Comparison of ENCODE assay signal across 15 cellular contexts in the genomic region with DNA sequence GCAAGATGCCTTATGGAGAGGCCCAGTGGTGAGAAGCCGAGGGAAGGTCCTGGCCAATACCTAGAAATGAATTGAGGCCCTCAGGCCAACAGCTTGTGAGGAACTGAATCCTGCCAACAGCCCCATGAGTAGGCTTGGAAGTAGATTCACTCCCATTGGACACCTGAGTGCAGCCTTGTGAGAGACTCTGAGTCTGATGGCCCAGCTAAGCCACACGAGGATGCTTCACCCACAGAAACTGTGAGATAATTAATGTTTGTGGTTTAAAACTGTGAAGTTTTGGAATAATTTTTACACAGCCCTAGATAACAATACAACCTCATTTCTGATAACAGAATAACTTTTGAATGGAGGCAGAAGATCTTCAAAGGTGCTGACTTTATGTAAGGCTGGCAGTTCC.
DNase-seq lines count a peak whose midpoint lies in the region; ATAC-seq, FAIRE-seq and TF ChIP-seq lines count a peak whose summit lies in the region.
"Had no signal": no experiment of that assay in that cellular context is flagged by ENCODE, and none has a peak within 500 bp of the region (broad histone marks: within the 10 kb centered on the region; RNA-seq: fewer than 3 reads in every experiment).

No MANE protein-coding gene starts in this region.

- H2AK5ac ChIP-seq in mesenchymal stem cell (ENCODE audit: low read length, severe bottlenecking): peak overlapping the region; percentile 81

- DNase-seq in HFFc6 (no peak), M059J (ENCODE audit: low read depth) (peak; percentile 41), amniotic epithelial cell (ENCODE audit: low read depth) (peak; percentile 56), mesenchymal stem cell (no peak), epidermal melanocyte (ENCODE audit: insufficient read length, low spot score) (no peak), HepG2 (ENCODE audit: low spot score) (no peak)
- DNase-seq: C1 segment of cervical spinal cord; Calu3; CD4-positive, alpha-beta T cell; DMS 273 treated with DMSO at 0.1 percent for 48 hours; HCEC 1CT had no signal

- no peak for FAIRE-seq in HepG2 (lab: Jason Lieb, UNC)
- FAIRE-seq: A204.1 had no signal

- no peak overlapping the region for H3K14ac ChIP-seq in mesenchymal stem cell (ENCODE audit: low read length in 2 of 2)

- no peak for TF ChIP-seq POLR2A in HepG2 (IDR thresholded peaks at IDR 0.05; ENCODE audit: insufficient read depth in 1 of 2, low read depth in 2 of 2, low read length in 2 of 2)

- no peak overlapping the region for H3K4ac ChIP-seq in mesenchymal stem cell (ENCODE audit: low read depth in 1 of 2, low read length in 2 of 2)

- H4K91ac ChIP-seq in mesenchymal stem cell (ENCODE audit: low read length): no peak overlapping the region

- in situ Hi-C loops in HepG2 (cut with HindIII; ENCODE audit: extremely low pct_ligation_motif_present, low pct_unique_long_range_greater_than_20kb): no loop called here

- WGBS in mesenchymal stem cell: 96% methylated on average over 1 of the region's 2 CpGs
- 60% methylated on average over 2 of the region's 2 CpGs for WGBS in HepG2 (ENCODE audit: low lambda C conversion rate)

- no peaks in the 10 kb centered on the region for H4K20me1 ChIP-seq in HepG2 (ENCODE audit: insufficient read depth, low read length)

- H3K9ac ChIP-seq in mesenchymal stem cell (ENCODE audit: low read length) (no peak overlapping the region), HepG2 (ENCODE audit: insufficient read depth, low read depth, low read length) (no peak overlapping the region)

- no peak overlapping the region for H2BK120ac ChIP-seq in mesenchymal stem cell (ENCODE audit: low read depth, low read length)

- H3K79me1 ChIP-seq in mesenchymal stem cell (replicated peaks; ENCODE audit: low read length, poor library complexity, severe bottlenecking): no peaks in the 10 kb centered on the region

- ATAC-seq in GM21576 (IDR thresholded peaks at IDR 0.05; ENCODE audit: unreplicated experiment): no peak
- no peak for ATAC-seq in GM19324 (IDR thresholded peaks at IDR 0.05; ENCODE audit: low FRiP score, unreplicated experiment)
- no peak for ATAC-seq in HepG2

- H3K4me3 ChIP-seq in mesenchymal stem cell (ENCODE audit: insufficient read depth in 1 of 2, low read depth in 1 of 2, low read length in 2 of 2) (no peak overlapping the region), HepG2 (replicated peaks in 1 of 3; ENCODE audit: insufficient read depth in 1 of 3, low read depth in 2 of 3, low read length in 3 of 3) (no peak overlapping the region)

- TF ChIP-seq RAD21 in HepG2 (CRISPR knock-in tag; IDR thresholded peaks at IDR 0.05): no peak

- POLR2A ChIA-PET in HepG2 (lab: Yijun Ruan, JAX): no interaction called here

- H3K27ac ChIP-seq in mesenchymal stem cell (ENCODE audit: low read length, poor library complexity, severe bottlenecking) (no peak overlapping the region), HepG2 (ENCODE audit: extremely low read length, insufficient read depth, low read length) (no peak overlapping the region)

- peak overlapping the region; percentile 38; the same call in 1 of the 2 replicates for H3K27ac Mint-ChIP-seq in HFFc6
- H3K27ac Mint-ChIP-seq: CD4-positive, alpha-beta T cell had no signal

- no peaks in the 10 kb centered on the region for H3K9me3 ChIP-seq in mesenchymal stem cell (ENCODE audit: control insufficient read depth, low read length)
- no peaks in the 10 kb centered on the region for H3K9me3 ChIP-seq in HepG2 (ENCODE audit: low read length)

- no peak for TF ChIP-seq CTCF in HFFc6 (IDR thresholded peaks at IDR 0.05)
- no peak for TF ChIP-seq CTCF in HepG2 (CRISPR knock-in tag; IDR thresholded peaks at IDR 0.05)

- no peaks in the 10 kb centered on the region for H3K79me2 ChIP-seq in HepG2 (ENCODE audit: insufficient read depth, low read length)

- no peaks in the 10 kb centered on the region for H3K36me3 Mint-ChIP-seq in HFFc6 (ENCODE audit: low read depth)
- H3K36me3 Mint-ChIP-seq: IgD-negative memory B cell had no signal

- H3K4me3 Mint-ChIP-seq in HFFc6: no peak overlapping the region
- H3K4me3 Mint-ChIP-seq: CD4-positive, alpha-beta T cell had no signal

- peaks cover 54% of the 10 kb centered on the region for H3K4me1 Mint-ChIP-seq in HFFc6 (ENCODE audit: low read depth)

- H3K36me3 ChIP-seq in mesenchymal stem cell (ENCODE audit: control insufficient read depth in 1 of 2, insufficient read depth in 2 of 2, low read depth in 1 of 2, low read length in 2 of 2) (no peaks in the 10 kb centered on the region), HepG2 (replicated peaks in 1 of 2; ENCODE audit: control insufficient read depth in 1 of 2, insufficient read depth in 2 of 2, low read length in 2 of 2) (no peaks in the 10 kb centered on the region)

- H3K9me3 Mint-ChIP-seq in HFFc6: no peaks in the 10 kb centered on the region
- H3K9me3 Mint-ChIP-seq: CD4-positive, alpha-beta T cell had no signal

- no peak overlapping the region for H3K4me2 ChIP-seq in mesenchymal stem cell (ENCODE audit: low read length, poor library complexity, severe bottlenecking)
- no peak overlapping the region for H3K4me2 ChIP-seq in HepG2 (ENCODE audit: low read depth, low read length)

- H4K8ac ChIP-seq in mesenchymal stem cell (ENCODE audit: low read length): no peak overlapping the region

- no peak overlapping the region for H3K18ac ChIP-seq in mesenchymal stem cell (ENCODE audit: low read depth in 1 of 2, low read length in 2 of 2)

- intact Hi-C loops in HepG2 (cut with micrococcal nuclease; ENCODE audit: unreplicated experiment): no loop called here

- TF ChIP-seq EP300 in HepG2 (IDR thresholded peaks at IDR 0.05; ENCODE audit: low read depth in 2 of 2, low read length in 2 of 2) (no peak), HepG2 (CRISPR knock-in tag; IDR thresholded peaks at IDR 0.05; ENCODE audit: borderline replicate concordance) (no peak)

- BruUV-seq in HepG2 (replicated peaks; lab: Mats Ljungman, UMichigan): no TSS peak

- H3K23ac ChIP-seq in mesenchymal stem cell (ENCODE audit: low read length in 2 of 2): no peak overlapping the region

- H2BK12ac ChIP-seq in mesenchymal stem cell (ENCODE audit: low read length in 2 of 2): no peak overlapping the region

- H3K4me1 ChIP-seq in mesenchymal stem cell (ENCODE audit: control insufficient read depth, insufficient read depth, low read depth, low read length): peaks cover 9% of the 10 kb centered on the region
- peaks cover 20% of the 10 kb centered on the region for H3K4me1 ChIP-seq in HepG2 (ENCODE audit: insufficient read depth, low read length)

- H2BK15ac ChIP-seq in mesenchymal stem cell (ENCODE audit: low read depth, poor library complexity, severe bottlenecking): no peak overlapping the region

- peaks cover 3% of the 10 kb centered on the region for H3K27me3 Mint-ChIP-seq in HFFc6 (ENCODE audit: insufficient read depth)

- H2BK5ac ChIP-seq in mesenchymal stem cell (ENCODE audit: low read depth, low read length, poor library complexity, severe bottlenecking): no peak overlapping the region

- CTCF ChIA-PET in HepG2 (lab: Yijun Ruan, JAX; ENCODE audit: low intra/inter-chr PET ratio, low total read pairs): no interaction called here

- no peaks in the 10 kb centered on the region for H3K27me3 ChIP-seq in mesenchymal stem cell (ENCODE audit: control insufficient read depth in 1 of 2, insufficient read depth in 1 of 2, low read length in 2 of 2)
- no peaks in the 10 kb centered on the region for H3K27me3 ChIP-seq in HepG2 (ENCODE audit: control insufficient read depth in 1 of 2, insufficient read depth in 2 of 2, low read length in 2 of 2)

- H2AFZ ChIP-seq in mesenchymal stem cell (ENCODE audit: low read depth, low read length) (no peak overlapping the region), HepG2 (ENCODE audit: low read length) (no peak overlapping the region)

TF ChIP-seq in HepG2, 621 proteins besides CTCF, POLR2A, EP300 and RAD21 (continues in another document):
- no peak for TF ChIP-seq RFXANK (CRISPR knock-in tag; IDR thresholded peaks at IDR 0.05)
- TF ChIP-seq, protein P1, sequence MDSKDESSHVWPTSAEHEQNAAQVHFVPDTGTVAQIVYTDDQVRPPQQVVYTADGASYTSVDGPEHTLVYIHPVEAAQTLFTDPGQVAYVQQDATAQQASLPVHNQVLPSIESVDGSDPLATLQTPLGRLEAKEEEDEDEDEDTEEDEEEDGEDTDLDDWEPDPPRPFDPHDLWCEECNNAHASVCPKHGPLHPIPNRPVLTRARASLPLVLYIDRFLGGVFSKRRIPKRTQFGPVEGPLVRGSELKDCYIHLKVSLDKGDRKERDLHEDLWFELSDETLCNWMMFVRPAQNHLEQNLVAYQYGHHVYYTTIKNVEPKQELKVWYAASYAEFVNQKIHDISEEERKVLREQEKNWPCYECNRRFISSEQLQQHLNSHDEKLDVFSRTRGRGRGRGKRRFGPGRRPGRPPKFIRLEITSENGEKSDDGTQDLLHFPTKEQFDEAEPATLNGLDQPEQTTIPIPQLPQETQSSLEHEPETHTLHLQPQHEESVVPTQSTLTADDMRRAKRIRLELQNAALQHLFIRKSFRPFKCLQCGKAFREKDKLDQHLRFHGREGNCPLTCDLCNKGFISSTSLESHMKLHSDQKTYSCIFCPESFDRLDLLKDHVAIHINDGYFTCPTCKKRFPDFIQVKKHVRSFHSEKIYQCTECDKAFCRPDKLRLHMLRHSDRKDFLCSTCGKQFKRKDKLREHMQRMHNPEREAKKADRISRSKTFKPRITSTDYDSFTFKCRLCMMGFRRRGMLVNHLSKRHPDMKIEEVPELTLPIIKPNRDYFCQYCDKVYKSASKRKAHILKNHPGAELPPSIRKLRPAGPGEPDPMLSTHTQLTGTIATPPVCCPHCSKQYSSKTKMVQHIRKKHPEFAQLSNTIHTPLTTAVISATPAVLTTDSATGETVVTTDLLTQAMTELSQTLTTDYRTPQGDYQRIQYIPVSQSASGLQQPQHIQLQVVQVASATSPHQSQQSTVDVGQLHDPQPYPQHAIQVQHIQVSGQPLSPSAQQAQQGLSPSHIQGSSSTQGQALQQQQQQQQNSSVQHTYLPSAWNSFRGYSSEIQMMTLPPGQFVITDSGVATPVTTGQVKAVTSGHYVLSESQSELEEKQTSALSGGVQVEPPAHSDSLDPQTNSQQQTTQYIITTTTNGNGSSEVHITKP (CRISPR knock-in tag; IDR thresholded peaks at IDR 0.05; ENCODE audit: low read depth): no peak
- TF ChIP-seq PHF8 (CRISPR knock-in tag; IDR thresholded peaks at IDR 0.05): no peak
- no peak for TF ChIP-seq ASH2L (IDR thresholded peaks at IDR 0.05; ENCODE audit: insufficient read length, low read depth, low read length)
- no peak for TF ChIP-seq SMAD9 (CRISPR knock-in tag; IDR thresholded peaks at IDR 0.05)

Comparison
In these comparisons a context has a peak if more than half of its experiments do, and no peak if none do; other contexts are left out.
1. DNase-seq: peak in M059J (single experiment) and amniotic epithelial cell (single experiment); none in HFFc6 (single experiment), mesenchymal stem cell (single experiment), epidermal melanocyte (single experiment) and HepG2 (single experiment).